In the genomic region with DNA sequence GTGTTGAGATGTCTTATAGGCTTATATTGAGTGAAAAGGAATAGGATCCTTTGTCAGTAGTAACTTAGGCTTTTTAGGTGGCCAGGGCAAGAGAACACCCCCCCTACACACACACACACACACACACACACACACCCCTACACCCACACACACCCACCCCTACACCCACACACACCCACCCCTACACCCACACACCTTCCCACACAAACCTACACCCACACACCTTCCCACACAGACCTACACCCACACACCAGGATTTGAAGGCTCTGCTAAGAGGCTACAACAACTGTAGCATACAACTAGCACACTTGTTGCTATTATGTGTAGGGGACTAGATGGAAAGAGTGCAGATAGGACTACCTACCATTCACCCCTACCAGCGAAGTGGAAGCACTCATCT, we compare ENCODE assay signal across 18 cellular contexts.
DNase-seq lines count a peak whose midpoint lies in the region; ATAC-seq and TF ChIP-seq lines count a peak whose summit lies in the region.
"Had no signal": no experiment of that assay in that cellular context is flagged by ENCODE, and none has a peak within 500 bp of the region (broad histone marks: within the 10 kb centered on the region; RNA-seq: fewer than 3 reads in every experiment).

No MANE protein-coding gene starts in this region.

- no peak overlapping the region for H3K27ac ChIP-seq in HEK293 (ENCODE audit: extremely low read depth, low read depth, low read length)
- no peak overlapping the region for H3K27ac ChIP-seq in endodermal cell (ENCODE audit: low read depth, low read length)
- H3K27ac ChIP-seq in neural progenitor cell, result peak overlapping the region; percentile 82
- H3K27ac ChIP-seq: 22Rv1; A549; BLaER1 treated with 17β-estradiol and CSF1 and Interleukin-3, amounts not matched to agents 10 nM and 100 nM; C4-2B had no signal

- peaks cover 19% of the 10 kb centered on the region for H3K4me1 Mint-ChIP-seq in endodermal cell
- peaks cover 16% of the 10 kb centered on the region for H3K4me1 Mint-ChIP-seq in neural progenitor cell
- H3K4me1 Mint-ChIP-seq: B cell had no signal

- CTCF ChIA-PET in HEK293 (lab: Yijun Ruan, JAX), result interaction anchor here (0.6 to 0.7 kb wide), 2 partner anchors 65 to 326 kb away, joined by 3 read pairs; no protein-coding TSS in a partner anchor

- H3K4me3 Mint-ChIP-seq in endodermal cell (no peak overlapping the region), neural progenitor cell (no peak overlapping the region)
- H3K4me3 Mint-ChIP-seq: B cell; CD4-positive, alpha-beta T cell; CD8-positive, alpha-beta T cell had no signal

- TF ChIP-seq POLR2A in erythroblast (IDR thresholded peaks at IDR 0.05; ENCODE audit: low read length), result no peak

- no peaks in the 10 kb centered on the region for H3K27me3 ChIP-seq in endodermal cell (ENCODE audit: control insufficient read depth, insufficient read depth, low read length, poor library complexity, severe bottlenecking)
- H3K27me3 ChIP-seq in neural progenitor cell, result no peaks in the 10 kb centered on the region
- H3K27me3 ChIP-seq: BLaER1 treated with 17β-estradiol and CSF1 and Interleukin-3, amounts not matched to agents 10 nM and 100 nM had no signal

- H2AFZ ChIP-seq in neural progenitor cell (replicated peaks), result no peak overlapping the region

- POLR2A ChIA-PET in HEK293 (lab: Yijun Ruan, JAX), result interaction anchor here (0.5 kb wide), 1 partner anchor 151 kb away, joined by 4 read pairs; no protein-coding TSS in a partner anchor

- H3K4me3 ChIP-seq in HEK293 (ENCODE audit: low read depth, low read length) (no peak overlapping the region), endodermal cell (ENCODE audit: low read length) (peak overlapping the region; percentile 20), neural progenitor cell (no peak overlapping the region)
- H3K4me3 ChIP-seq: A549; BLaER1 treated with 17β-estradiol and CSF1 and Interleukin-3, amounts not matched to agents 10 nM and 100 nM had no signal

- no CpG with 5 or more reads among the region's 1 CpG for WGBS in endodermal cell (ENCODE audit: insufficient coverage in 1 of 2, insufficient read length in 1 of 2), 2 experiments

- H3K36me3 ChIP-seq in HEK293 (ENCODE audit: control insufficient read depth in 2 of 2, insufficient read depth in 1 of 2, low read length in 2 of 2) (peaks cover 0 to 2% of the 10 kb centered on the region in 2 experiments; a peak in 2 of 3 replicates), endodermal cell (ENCODE audit: control insufficient read depth, insufficient read depth, low read length) (peaks cover 25% of the 10 kb centered on the region), neural progenitor cell (no peaks in the 10 kb centered on the region)

- H3K27ac Mint-ChIP-seq in endodermal cell (no peak overlapping the region), neural progenitor cell (no peak overlapping the region)
- H3K27ac Mint-ChIP-seq: B cell; CD4-positive, alpha-beta T cell; CD8-positive, alpha-beta T cell had no signal

- TF ChIP-seq CTCF in HEK293 (tag by site-specific recombination; IDR thresholded peaks at IDR 0.05), result no peak
- TF ChIP-seq CTCF in endodermal cell (conservative IDR thresholded peaks at IDR 0.05), result no peak
- no peak for TF ChIP-seq CTCF in neural progenitor cell (IDR thresholded peaks at IDR 0.05)

- DNase-seq in endodermal cell, result peak; percentile 33
- DNase-seq in neural progenitor cell (ENCODE audit: low spot score), result no peak
- DNase-seq in erythroblast (lab: John Stamatoyannopoulos, UW), result no peak
- no peak for DNase-seq in GOT3 (lab: John Stamatoyannopoulos, UW)
- no peak for DNase-seq in left ventricle myocardium superior
- DNase-seq: AML-193; Caco-2; Calu3; CD4-positive, alpha-beta T cell; CD8-positive, alpha-beta T cell; DMS79 treated with DMSO at 0.1 percent for 48 hours; GF-D8 had no signal

- H3K9me3 ChIP-seq in HEK293 (ENCODE audit: control insufficient read depth, insufficient read depth, low read depth, low read length) (peaks cover 3% of the 10 kb centered on the region), endodermal cell (ENCODE audit: control insufficient read depth, low read length) (peaks cover 29% of the 10 kb centered on the region), neural progenitor cell (ENCODE audit: low read depth) (peaks cover 10% of the 10 kb centered on the region)

- H3K9me3 Mint-ChIP-seq in endodermal cell (peaks cover 26% of the 10 kb centered on the region), neural progenitor cell (peaks cover 52% of the 10 kb centered on the region)

- H3K4me2 ChIP-seq in neural progenitor cell, result peak overlapping the region; percentile 34
- H3K4me2 ChIP-seq: A549; BLaER1 treated with 17β-estradiol and CSF1 and Interleukin-3, amounts not matched to agents 10 nM and 100 nM had no signal

- H3K36me3 Mint-ChIP-seq in endodermal cell (ENCODE audit: low read depth) (peaks cover 48% of the 10 kb centered on the region), neural progenitor cell (peaks cover 49% of the 10 kb centered on the region)

- peaks cover 17% of the 10 kb centered on the region for H3K4me1 ChIP-seq in HEK293 (ENCODE audit: control insufficient read depth, insufficient read depth, low read length)
- peaks cover 2% of the 10 kb centered on the region for H3K4me1 ChIP-seq in endodermal cell (ENCODE audit: control insufficient read depth, insufficient read depth, low read length)
- peaks cover 21% of the 10 kb centered on the region for H3K4me1 ChIP-seq in neural progenitor cell
- H3K4me1 ChIP-seq: BLaER1 treated with 17β-estradiol and CSF1 and Interleukin-3, amounts not matched to agents 10 nM and 100 nM; Caco-2 had no signal

- intact Hi-C loops in left ventricle myocardium superior (cut with micrococcal nuclease), result no loop called here

- peaks cover 95% of the 10 kb centered on the region for H3K79me2 ChIP-seq in neural progenitor cell (ENCODE audit: low read depth)

- H3F3A ChIP-seq in neural progenitor cell (ENCODE audit: low read depth), result peaks cover 12% of the 10 kb centered on the region

- H3K9ac ChIP-seq in endodermal cell (ENCODE audit: extremely low read depth, low read length, poor library complexity, severe bottlenecking), result no peak overlapping the region
- no peak overlapping the region for H3K9ac ChIP-seq in neural progenitor cell
- H3K9ac ChIP-seq: BLaER1 treated with 17β-estradiol and CSF1 and Interleukin-3, amounts not matched to agents 10 nM and 100 nM had no signal

- H4K20me1 ChIP-seq in neural progenitor cell (ENCODE audit: low read depth), result peaks cover 55% of the 10 kb centered on the region

- no peak for ATAC-seq in left ventricle myocardium superior
- ATAC-seq: A549; CD8-positive, alpha-beta T cell had no signal

- H3K27me3 Mint-ChIP-seq in endodermal cell (ENCODE audit: insufficient read depth), result no peaks in the 10 kb centered on the region
- H3K27me3 Mint-ChIP-seq in neural progenitor cell (ENCODE audit: insufficient read depth, low read depth), result peaks cover 7% of the 10 kb centered on the region
- H3K27me3 Mint-ChIP-seq: CD4-positive, alpha-beta T cell had no signal

TF ChIP-seq in HEK293, 187 proteins besides CTCF, POLR2A, EP300 and RAD21 (continues in another document):
- TF ChIP-seq ZNF112 (tag by site-specific recombination; IDR thresholded peaks at IDR 0.05), result no peak
- TF ChIP-seq ZNF660 (tag by site-specific recombination; IDR thresholded peaks at IDR 0.05), result no peak
- no peak for TF ChIP-seq WT1 (tag by site-specific recombination; IDR thresholded peaks at IDR 0.05)
- no peak for TF ChIP-seq OVOL3 (tag by site-specific recombination; IDR thresholded peaks at IDR 0.05)
- TF ChIP-seq ZNF354C (tag by site-specific recombination; IDR thresholded peaks at IDR 0.05; ENCODE audit: borderline replicate concordance, low read depth), result no peak
- TF ChIP-seq BCL11A (tag by site-specific recombination; IDR thresholded peaks at IDR 0.05; ENCODE audit: low read depth), result no peak
- peak; percentile 44; the same call in 1 of the 2 replicates for TF ChIP-seq SCRT1 (tag by site-specific recombination; IDR thresholded peaks at IDR 0.05; ENCODE audit: borderline replicate concordance)
- TF ChIP-seq, protein P1, sequence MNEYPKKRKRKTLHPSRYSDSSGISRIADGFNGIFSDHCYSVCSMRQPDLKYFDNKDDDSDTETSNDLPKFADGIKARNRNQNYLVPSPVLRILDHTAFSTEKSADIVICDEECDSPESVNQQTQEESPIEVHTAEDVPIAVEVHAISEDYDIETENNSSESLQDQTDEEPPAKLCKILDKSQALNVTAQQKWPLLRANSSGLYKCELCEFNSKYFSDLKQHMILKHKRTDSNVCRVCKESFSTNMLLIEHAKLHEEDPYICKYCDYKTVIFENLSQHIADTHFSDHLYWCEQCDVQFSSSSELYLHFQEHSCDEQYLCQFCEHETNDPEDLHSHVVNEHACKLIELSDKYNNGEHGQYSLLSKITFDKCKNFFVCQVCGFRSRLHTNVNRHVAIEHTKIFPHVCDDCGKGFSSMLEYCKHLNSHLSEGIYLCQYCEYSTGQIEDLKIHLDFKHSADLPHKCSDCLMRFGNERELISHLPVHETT (tag by site-specific recombination; IDR thresholded peaks at IDR 0.05), result no peak
- TF ChIP-seq SCRT2 (tag by site-specific recombination; IDR thresholded peaks at IDR 0.05), result peak; percentile 81
- peak; percentile 99 for TF ChIP-seq EGR2 (tag by site-specific recombination; IDR thresholded peaks at IDR 0.05; ENCODE audit: low read depth)
- TF ChIP-seq KLF1 (tag by site-specific recombination; IDR thresholded peaks at IDR 0.05), result no peak
- TF ChIP-seq ZFHX2 (tag by site-specific recombination; conservative IDR thresholded peaks at IDR 0.05), result peak; percentile 99
- TF ChIP-seq ZNF19 (tag by site-specific recombination; IDR thresholded peaks at IDR 0.05; ENCODE audit: low read depth), result no peak
- TF ChIP-seq, protein P2, sequence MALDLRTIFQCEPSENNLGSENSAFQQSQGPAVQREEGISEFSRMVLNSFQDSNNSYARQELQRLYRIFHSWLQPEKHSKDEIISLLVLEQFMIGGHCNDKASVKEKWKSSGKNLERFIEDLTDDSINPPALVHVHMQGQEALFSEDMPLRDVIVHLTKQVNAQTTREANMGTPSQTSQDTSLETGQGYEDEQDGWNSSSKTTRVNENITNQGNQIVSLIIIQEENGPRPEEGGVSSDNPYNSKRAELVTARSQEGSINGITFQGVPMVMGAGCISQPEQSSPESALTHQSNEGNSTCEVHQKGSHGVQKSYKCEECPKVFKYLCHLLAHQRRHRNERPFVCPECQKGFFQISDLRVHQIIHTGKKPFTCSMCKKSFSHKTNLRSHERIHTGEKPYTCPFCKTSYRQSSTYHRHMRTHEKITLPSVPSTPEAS (tag by site-specific recombination; IDR thresholded peaks at IDR 0.05), result no peak
